ENCODE assay signal across 16 cellular contexts in genomic region chr5:109876030-109876726, GRCh38.
DNase-seq lines count a peak whose midpoint lies in the region; ATAC-seq and TF ChIP-seq lines count a peak whose summit lies in the region.
"Had no signal": no experiment of that assay in that cellular context is flagged by ENCODE, and none has a peak within 500 bp of the region (broad histone marks: within the 10 kb centered on the region; RNA-seq: fewer than 3 reads in every experiment).

No MANE protein-coding gene starts in this region.

- no peak overlapping the region for H3K4me3 ChIP-seq in CD4-positive, alpha-beta memory T cell (ENCODE audit: low read length in 2 of 2)
- H3K4me3 ChIP-seq in DND-41 (ENCODE audit: low read depth in 1 of 2, low read length in 2 of 2) = no peak overlapping the region
- H3K4me3 ChIP-seq: PC-9 had no signal

- H3K9ac ChIP-seq in DND-41 (ENCODE audit: low read depth, low read length) = no peak overlapping the region

- peak overlapping the region in 3 of 8 donors; percentile 5 to 50 (median 21) for H3K4me3 Mint-ChIP-seq in CD4-positive, alpha-beta memory T cell
- H3K4me3 Mint-ChIP-seq in T-helper 17 cell = no peak overlapping the region
- H3K4me3 Mint-ChIP-seq: H9 had no signal

- ATAC-seq in DND-41 (ENCODE audit: insufficient read depth, low read depth) (0 out of 3 replicates have a peak, but pooled peaks have one; percentile 41), GM21786 (IDR thresholded peaks at IDR 0.05; ENCODE audit: unreplicated experiment) (no peak), GM19452 (IDR thresholded peaks at IDR 0.05; ENCODE audit: unreplicated experiment) (no peak), T-helper 17 cell (no peak)
- ATAC-seq in activated naive CD4-positive, alpha-beta T cell treated with anti-CD3 and anti-CD28 coated beads, Interleukin-2, amount 50 U/mL, for 72 hours = peak; percentile 36 to 55

- no peak overlapping the region for H3K27ac ChIP-seq in CD4-positive, alpha-beta memory T cell (ENCODE audit: low read depth, low read length)
- no peak overlapping the region for H3K27ac ChIP-seq in DND-41 (ENCODE audit: low read length)
- H3K27ac ChIP-seq: PC-9 had no signal

- H3K9me3 ChIP-seq in CD4-positive, alpha-beta memory T cell (ENCODE audit: control insufficient read depth in 1 of 2, low read length in 2 of 2) = no peaks in the 10 kb centered on the region
- H3K9me3 ChIP-seq in DND-41 (ENCODE audit: insufficient read depth, low read length, severe bottlenecking) = no peaks in the 10 kb centered on the region
- H3K9me3 ChIP-seq in T-helper 17 cell (ENCODE audit: control insufficient read depth, low read length, poor library complexity, severe bottlenecking) = no peaks in the 10 kb centered on the region

- H3K36me3 ChIP-seq in CD4-positive, alpha-beta memory T cell (ENCODE audit: insufficient read depth, low read length) = no peaks in the 10 kb centered on the region
- H3K36me3 ChIP-seq in DND-41 (ENCODE audit: insufficient read depth, low read length) = no peaks in the 10 kb centered on the region

- H3K9me3 Mint-ChIP-seq in CD4-positive, alpha-beta memory T cell = peaks cover 0 to 6% (median 0%) of the 10 kb centered on the region in 8 donors
- peaks cover 2 to 8% of the 10 kb centered on the region in 2 donors for H3K9me3 Mint-ChIP-seq in activated naive CD4-positive, alpha-beta T cell treated with anti-CD3 and anti-CD28 coated beads, Interleukin-2, amount 50 U/mL, for 72 hours
- H3K9me3 Mint-ChIP-seq: H9 had no signal

- H3K4me2 ChIP-seq in DND-41 (ENCODE audit: insufficient read depth, low read length) = no peak overlapping the region

- H2AFZ ChIP-seq in DND-41 (ENCODE audit: low read depth, low read length) = no peak overlapping the region

- peak in 1 of 5 donors; percentile 8 for DNase-seq in CD4-positive, alpha-beta memory T cell
- DNase-seq in DND-41 (no peak), myocyte (ENCODE audit: low read depth) (peak; percentile 27), T-helper 17 cell (no peak)
- DNase-seq in activated naive CD4-positive, alpha-beta T cell treated with anti-CD3 and anti-CD28 coated beads, Interleukin-2, amount 50 U/mL, for 72 hours (ENCODE audit: low spot score in 2 of 2) = no peak
- DNase-seq: EL; H9; Karpas-422; MM.1S; NCI-H1105; NCI-H1694 treated with DMSO at 0.1 percent for 48 hours; NCI-H69; NK-92 treated with Interleukin-12 subunit alpha and Interleukin-12 subunit beta, amount 100 ng/mL, for 24 hours; PC-9 had no signal

- CTCF ChIA-PET in CD4-positive, alpha-beta memory T cell (lab: Charles Lee; ENCODE audit: partially characterized antibody) = interaction anchor here (0.9 kb wide), 1 partner anchor 29 kb away, joined by 3 read pairs; no protein-coding TSS in a partner anchor

- TF ChIP-seq CTCF in DND-41 (IDR thresholded peaks at IDR 0.05; ENCODE audit: borderline replicate concordance, extremely low read depth, low read length, poor library complexity, severe bottlenecking) = no peak

- intact Hi-C loops in CD4-positive, alpha-beta memory T cell (cut with micrococcal nuclease) = no loop called here

- peak overlapping the region in 4 of 7 donors; percentile 41 to 81 (median 63) for H3K27ac Mint-ChIP-seq in CD4-positive, alpha-beta memory T cell
- H3K27ac Mint-ChIP-seq in activated naive CD4-positive, alpha-beta T cell treated with anti-CD3 and anti-CD28 coated beads, Interleukin-2, amount 50 U/mL, for 72 hours = no peak overlapping the region
- no peak overlapping the region for H3K27ac Mint-ChIP-seq in T-helper 17 cell
- H3K27ac Mint-ChIP-seq: H9 had no signal

- no peaks in the 10 kb centered on the region for H3K27me3 Mint-ChIP-seq in CD4-positive, alpha-beta memory T cell
- no peaks in the 10 kb centered on the region for H3K27me3 Mint-ChIP-seq in T-helper 17 cell

- no peaks in the 10 kb centered on the region for H3K79me2 ChIP-seq in DND-41 (ENCODE audit: insufficient read depth, low read length)

- no peaks in the 10 kb centered on the region for H3K36me3 Mint-ChIP-seq in CD4-positive, alpha-beta memory T cell
- no peaks in the 10 kb centered on the region for H3K36me3 Mint-ChIP-seq in activated naive CD4-positive, alpha-beta T cell treated with anti-CD3 and anti-CD28 coated beads, Interleukin-2, amount 50 U/mL, for 72 hours
- H3K36me3 Mint-ChIP-seq in T-helper 17 cell (ENCODE audit: low read depth) = no peaks in the 10 kb centered on the region

- no peaks in the 10 kb centered on the region for H4K20me1 ChIP-seq in DND-41 (ENCODE audit: insufficient read depth, low read length)

- H3K27me3 ChIP-seq in CD4-positive, alpha-beta memory T cell (ENCODE audit: insufficient read depth, low read length) = no peaks in the 10 kb centered on the region
- no peaks in the 10 kb centered on the region for H3K27me3 ChIP-seq in DND-41 (ENCODE audit: insufficient read depth, low read length, poor library complexity)

- H3K4me1 ChIP-seq in CD4-positive, alpha-beta memory T cell (ENCODE audit: insufficient read depth, low read length) = peaks cover 12% of the 10 kb centered on the region
- H3K4me1 ChIP-seq in DND-41 (ENCODE audit: insufficient read depth, low read length) = peaks cover 15% of the 10 kb centered on the region

- POLR2A ChIA-PET in CD4-positive, alpha-beta memory T cell (lab: Charles Lee; ENCODE audit: partially characterized antibody) = interaction anchor here (1.5 kb wide), 1 partner anchor 46 kb away, joined by 3 read pairs; no protein-coding TSS in a partner anchor

- H3K4me1 Mint-ChIP-seq in CD4-positive, alpha-beta memory T cell = peaks cover 6 to 20% (median 10%) of the 10 kb centered on the region in 4 donors
- peaks cover 3% of the 10 kb centered on the region for H3K4me1 Mint-ChIP-seq in T-helper 17 cell
- H3K4me1 Mint-ChIP-seq: H9 had no signal

Comparison
In these comparisons a context has a peak if more than half of its experiments do, and no peak if none do; other contexts are left out.
1. H3K27ac Mint-ChIP-seq: peak in CD4-positive, alpha-beta memory T cell (4 of 7); none in activated naive CD4-positive, alpha-beta T cell treated with anti-CD3 and anti-CD28 coated beads, Interleukin-2, amount 50 U/mL, for 72 hours (0 of 2) and T-helper 17 cell (single experiment).
2. ATAC-seq: peak in DND-41 (single experiment) and activated naive CD4-positive, alpha-beta T cell treated with anti-CD3 and anti-CD28 coated beads, Interleukin-2, amount 50 U/mL, for 72 hours (2 of 2); none in GM21786 (single experiment), GM19452 (single experiment) and T-helper 17 cell (single experiment).